22 cellular contexts compared by ENCODE assay signal in genomic region chr13:48457578-48458242, GRCh38.
"Had no signal": no experiment of that assay in that cellular context is flagged by ENCODE, and none has a peak within 500 bp of the region (broad histone marks: within the 10 kb centered on the region; RNA-seq: fewer than 3 reads in every experiment).

No MANE protein-coding gene starts in this region.

- H3K36me3 ChIP-seq: prostate gland had no signal

- H3K9me3 ChIP-seq: esophagus muscularis mucosa, gastroesophageal sphincter, left lung, prostate gland, right lobe of liver, testis, tibial nerve had no signal

- H3K4me1 ChIP-seq: esophagus muscularis mucosa, gastroesophageal sphincter, left lung, prostate gland, right lobe of liver, testis, tibial nerve had no signal

- H3K9ac ChIP-seq: parathyroid adenoma had no signal

- H3K27ac ChIP-seq: coronary artery, dorsolateral prefrontal cortex, esophagus muscularis mucosa, gastroesophageal sphincter, left lung, parathyroid adenoma, prostate gland, right lobe of liver, testis, tibial nerve had no signal

- ATAC-seq: gastroesophageal sphincter; left lung; stimulated activated naive B cell treated with anti-CD40 and anti-IgM and Interleukin-4, amounts not matched to agents 10 μg/mL and 1 μg/mL and 100 μg/mL, for 72 hours; stimulated activated naive CD8-positive, alpha-beta T cell treated with anti-CD3 and anti-CD28 coated beads, Interleukin-15, amount 100 ng/mL, for 72 hours had no signal

- H3K27me3 ChIP-seq: dorsolateral prefrontal cortex, esophagus muscularis mucosa, gastroesophageal sphincter, left lung, right lobe of liver, testis, tibial nerve had no signal

- H3K4me3 ChIP-seq: coronary artery, dorsolateral prefrontal cortex, esophagus muscularis mucosa, gastroesophageal sphincter, left lung, lung, prostate gland, right lobe of liver, tibial nerve had no signal

- DNase-seq: cerebellar nuclear complex; dorsolateral prefrontal cortex; effector CD8-positive, alpha-beta T cell; glutamatergic neuron; islet precursor cell; mesenchymal stem cell; midbrain; naive B cell; right lobe of liver; stimulated activated CD4-positive, alpha-beta T cell treated with anti-CD3 and anti-CD28 coated beads, Interleukin-2, amount 100 ng/mL, for 24 hours; stimulated activated CD4-positive, alpha-beta T cell treated with anti-CD3 and anti-CD28 coated beads, Interleukin-4, amount 100 ng/mL, for 4 hours; stimulated activated naive B cell treated with anti-CD40 and anti-IgM and Interleukin-4, amounts not matched to agents 10 μg/mL and 1 μg/mL and 100 μg/mL, for 72 hours; stimulated activated naive CD8-positive, alpha-beta T cell treated with anti-CD3 and anti-CD28 coated beads, Interleukin-15, amount 100 ng/mL, for 72 hours; testis had no signal
